In the genomic region with DNA sequence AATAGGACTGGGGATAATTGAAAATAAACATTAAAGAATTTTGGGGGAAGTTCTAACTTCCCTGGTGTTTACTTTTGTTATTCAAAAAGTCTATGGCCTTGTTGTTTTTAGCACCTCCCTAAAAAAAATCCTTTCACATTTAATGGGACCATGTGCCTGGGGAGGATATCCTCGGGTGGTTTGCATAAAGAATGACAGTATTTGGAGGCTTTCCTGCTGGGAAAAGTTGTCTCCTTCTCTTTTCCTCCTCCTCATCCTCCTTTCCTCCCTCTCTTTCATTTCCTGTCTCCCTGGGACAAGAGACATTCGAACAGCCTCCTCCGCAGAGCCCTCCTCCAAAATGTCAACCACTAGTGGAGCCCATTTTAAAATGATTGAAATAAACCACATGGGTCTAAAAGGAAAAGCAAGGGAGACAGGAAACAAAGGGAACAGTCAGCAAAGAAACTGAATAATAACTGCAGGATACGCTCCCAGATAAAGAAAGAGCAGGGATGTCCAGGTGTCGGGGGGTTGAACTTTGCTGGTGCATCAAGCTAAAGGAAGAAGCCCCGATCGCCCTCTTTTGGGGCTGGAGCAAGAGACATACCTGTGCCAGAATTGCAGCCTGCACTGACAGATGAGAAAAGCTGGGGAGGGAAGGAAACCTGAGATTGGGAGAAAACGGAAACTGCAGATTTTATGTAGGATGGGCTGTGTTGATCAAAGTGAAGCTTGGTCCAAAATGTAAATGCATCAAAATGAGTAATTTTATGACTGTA, we compare ENCODE assay signal across 23 cellular contexts.
A peak's percentile ranks its signal among the peaks of the same experiment; 100 is the strongest.
DNase-seq lines count a peak whose midpoint lies in the region; ATAC-seq and TF ChIP-seq lines count a peak whose summit lies in the region.
"Had no signal": no experiment of that assay in that cellular context is flagged by ENCODE, and none has a peak within 500 bp of the region (broad histone marks: within the 10 kb centered on the region; RNA-seq: fewer than 3 reads in every experiment).

No MANE protein-coding gene starts in this region.

- ATAC-seq in GM23338: no peak
- ATAC-seq: Panc1 had no signal

- H3K9me2 ChIP-seq in GM23338 (ENCODE audit: insufficient read depth): peaks cover 23% of the 10 kb centered on the region; the same call in 1 of the 2 replicates
- H3K9me2 ChIP-seq: SK-N-SH had no signal

- H3K4me3 ChIP-seq in GM23338 (no peak overlapping the region), endodermal cell (ENCODE audit: low read length) (no peak overlapping the region), mesodermal cell (ENCODE audit: extremely low read depth, insufficient read depth, low read length, poor library complexity, severe bottlenecking) (no peak overlapping the region), spleen (no peak overlapping the region), suprapubic skin (no peak overlapping the region)

- peaks cover 15% of the 10 kb centered on the region for H3K4me1 ChIP-seq in GM23338 (ENCODE audit: insufficient read depth)
- H3K4me1 ChIP-seq in endodermal cell (ENCODE audit: control insufficient read depth, insufficient read depth, low read length): no peaks in the 10 kb centered on the region
- no peaks in the 10 kb centered on the region for H3K4me1 ChIP-seq in mesodermal cell (ENCODE audit: control insufficient read depth, insufficient read depth, low read length, poor library complexity, severe bottlenecking)
- peaks cover 0 to 16% (median 8%) of the 10 kb centered on the region in 6 donors for H3K4me1 ChIP-seq in spleen
- no peaks in the 10 kb centered on the region for H3K4me1 ChIP-seq in suprapubic skin

- peaks cover 22% of the 10 kb centered on the region for H3K4me1 Mint-ChIP-seq in GM23338
- H3K4me1 Mint-ChIP-seq in endodermal cell: peaks cover 5% of the 10 kb centered on the region
- H3K4me1 Mint-ChIP-seq: B cell, CD14-positive monocyte, IgD-negative memory B cell had no signal

- H3K27me3 ChIP-seq in GM23338 (ENCODE audit: insufficient read depth): no peaks in the 10 kb centered on the region
- no peaks in the 10 kb centered on the region for H3K27me3 ChIP-seq in endodermal cell (ENCODE audit: control insufficient read depth, insufficient read depth, low read length, poor library complexity, severe bottlenecking)
- no peaks in the 10 kb centered on the region for H3K27me3 ChIP-seq in spleen (replicated peaks in 1 of 7)
- no peaks in the 10 kb centered on the region for H3K27me3 ChIP-seq in suprapubic skin

- H3K36me3 Mint-ChIP-seq in GM23338 (ENCODE audit: low read depth) (peaks cover 6% of the 10 kb centered on the region), endodermal cell (ENCODE audit: low read depth) (no peaks in the 10 kb centered on the region)
- H3K36me3 Mint-ChIP-seq: CD14-positive monocyte, IgD-negative memory B cell had no signal

- TF ChIP-seq POLR2A in spleen (IDR thresholded peaks at IDR 0.05): no peak
- TF ChIP-seq POLR2A in suprapubic skin (IDR thresholded peaks at IDR 0.05): no peak

- H2AFZ ChIP-seq in GM23338: peak overlapping the region; percentile 53; the same call in 1 of the 2 replicates

- H3K27ac Mint-ChIP-seq in GM23338 (no peak overlapping the region), endodermal cell (no peak overlapping the region)
- H3K27ac Mint-ChIP-seq: B cell, CD14-positive monocyte, HFFc6, IgD-negative memory B cell had no signal

- H3K4me2 ChIP-seq in GM23338: peak overlapping the region; percentile 54
- H3K4me2 ChIP-seq: SK-N-SH had no signal

- no peaks in the 10 kb centered on the region for H3K36me3 ChIP-seq in GM23338 (ENCODE audit: insufficient read depth)
- H3K36me3 ChIP-seq in endodermal cell (ENCODE audit: control insufficient read depth, insufficient read depth, low read length): no peaks in the 10 kb centered on the region
- no peaks in the 10 kb centered on the region for H3K36me3 ChIP-seq in mesodermal cell (ENCODE audit: control insufficient read depth, insufficient read depth, low read length)
- no peaks in the 10 kb centered on the region for H3K36me3 ChIP-seq in spleen
- H3K36me3 ChIP-seq in suprapubic skin: no peaks in the 10 kb centered on the region

- H3K9ac ChIP-seq in endodermal cell (ENCODE audit: extremely low read depth, low read length, poor library complexity, severe bottlenecking): no peak overlapping the region
- H3K9ac ChIP-seq: SK-N-SH had no signal

- intact Hi-C loops in spleen (cut with DNase I; ENCODE audit: low total_unique reads): no loop called here

- H3K4me3 Mint-ChIP-seq in GM23338 (no peak overlapping the region), endodermal cell (no peak overlapping the region)
- H3K4me3 Mint-ChIP-seq: B cell, HFFc6, IgD-negative memory B cell had no signal

- H3K27me3 Mint-ChIP-seq in GM23338 (ENCODE audit: insufficient read depth, low read depth, poor library complexity): peaks cover 2% of the 10 kb centered on the region
- no peaks in the 10 kb centered on the region for H3K27me3 Mint-ChIP-seq in endodermal cell (ENCODE audit: insufficient read depth)
- H3K27me3 Mint-ChIP-seq: IgD-negative memory B cell had no signal

- no peaks in the 10 kb centered on the region for H3F3A ChIP-seq in GM23338 (replicated peaks; ENCODE audit: low read depth)

- DNase-seq in GM23338 (ENCODE audit: low spot score) (no peak), endodermal cell (peak; percentile 49), spleen (no peak), occipital lobe (lab: John Stamatoyannopoulos, UW) (no peak), activated gamma-delta T cell (lab: John Stamatoyannopoulos, UW) (no peak), suprapubic skin (ENCODE audit: low spot score in 2 of 2) (no peak)
- DNase-seq: GF-D8, H7, HFFc6, MV-4-11, NCI-H1105 treated with DMSO at 0.1 percent for 48 hours, NCI-H2029 treated with DMSO at 0.1 percent for 48 hours, NCI-H2171, NCI-H345, NCI-H524, NCI-H774, SIG-M5, SK-N-SH had no signal

- H4K20me1 ChIP-seq in GM23338 (replicated peaks; ENCODE audit: insufficient read depth): no peaks in the 10 kb centered on the region

- H3K9me3 Mint-ChIP-seq in GM23338 (peaks cover 15% of the 10 kb centered on the region), endodermal cell (no peaks in the 10 kb centered on the region)
- H3K9me3 Mint-ChIP-seq: HFFc6 had no signal

- WGBS in endodermal cell (ENCODE audit: insufficient coverage in 1 of 2, insufficient read length in 1 of 2), 2 experiments: 79 to 98% methylated on average over 5 to 8 of the region's 8 CpGs
- 90 to 96% methylated on average over 5 of the region's 8 CpGs for WGBS in mesodermal cell (ENCODE audit: insufficient coverage in 2 of 2), 2 experiments
- 44 to 69% (median 59%) methylated on average over 8 of the region's 8 CpGs for WGBS in spleen, 5 donors
- WGBS in suprapubic skin: 74% methylated on average over 8 of the region's 8 CpGs

- TF ChIP-seq CTCF in GM23338 (conservative IDR thresholded peaks at IDR 0.05; ENCODE audit: low read depth in 2 of 2): no peak
- TF ChIP-seq CTCF in endodermal cell (conservative IDR thresholded peaks at IDR 0.05): no peak
- no peak for TF ChIP-seq CTCF in spleen (IDR thresholded peaks at IDR 0.05 in 8 of 11, conservative IDR thresholded peaks at IDR 0.05 in 3 of 11)
- TF ChIP-seq CTCF in suprapubic skin (IDR thresholded peaks at IDR 0.05): no peak

- H3K9me3 ChIP-seq in endodermal cell (ENCODE audit: control insufficient read depth, low read length): no peaks in the 10 kb centered on the region
- H3K9me3 ChIP-seq in mesodermal cell (ENCODE audit: control insufficient read depth, low read length): no peaks in the 10 kb centered on the region
- H3K9me3 ChIP-seq in spleen: no peaks in the 10 kb centered on the region
- no peaks in the 10 kb centered on the region for H3K9me3 ChIP-seq in suprapubic skin
- H3K9me3 ChIP-seq: SK-N-SH had no signal

- H3K79me2 ChIP-seq in GM23338 (replicated peaks; ENCODE audit: insufficient read depth): no peaks in the 10 kb centered on the region

- no peak overlapping the region for H3K27ac ChIP-seq in GM23338 (ENCODE audit: low read depth)
- no peak overlapping the region for H3K27ac ChIP-seq in endodermal cell (ENCODE audit: low read depth, low read length)
- peak overlapping the region; percentile 2 for H3K27ac ChIP-seq in mesodermal cell (ENCODE audit: low read depth, low read length, severe bottlenecking)
- peak overlapping the region in 7 of 8 donors; percentile 49 to 72 (median 61) for H3K27ac ChIP-seq in spleen
- no peak overlapping the region for H3K27ac ChIP-seq in suprapubic skin

- no peak for TF ChIP-seq EP300 in suprapubic skin (IDR thresholded peaks at IDR 0.05)

Comparison
In these comparisons a context has a peak if more than half of its experiments do, and no peak if none do; other contexts are left out.
1. H3K27ac ChIP-seq: peak in mesodermal cell (single experiment) and spleen (7 of 8); none in GM23338 (single experiment), endodermal cell (single experiment) and suprapubic skin (single experiment).